1 cellular context compared by ENCODE assay signal in genomic region chr2:26705126-26705525, GRCh38.
TF ChIP-seq lines count a peak whose summit lies in the region.

No MANE protein-coding gene starts in this region.

TF ChIP-seq in HepG2, 621 proteins besides CTCF, POLR2A, EP300 and RAD21:
- no peak for TF ChIP-seq ZNF383 (CRISPR knock-in tag; IDR thresholded peaks at IDR 0.05; ENCODE audit: borderline replicate concordance)
- TF ChIP-seq HNRNPLL (IDR thresholded peaks at IDR 0.05; ENCODE audit: low read depth, low read length, poor library complexity, severe bottlenecking), result no peak
- peak; percentile 66 for TF ChIP-seq ZNF629 (CRISPR knock-in tag; conservative IDR thresholded peaks at IDR 0.05)
TF ChIP-seq in HepG2: peak in this region for 1.
